ENCODE assay signal across 30 cellular contexts in the genomic region with DNA sequence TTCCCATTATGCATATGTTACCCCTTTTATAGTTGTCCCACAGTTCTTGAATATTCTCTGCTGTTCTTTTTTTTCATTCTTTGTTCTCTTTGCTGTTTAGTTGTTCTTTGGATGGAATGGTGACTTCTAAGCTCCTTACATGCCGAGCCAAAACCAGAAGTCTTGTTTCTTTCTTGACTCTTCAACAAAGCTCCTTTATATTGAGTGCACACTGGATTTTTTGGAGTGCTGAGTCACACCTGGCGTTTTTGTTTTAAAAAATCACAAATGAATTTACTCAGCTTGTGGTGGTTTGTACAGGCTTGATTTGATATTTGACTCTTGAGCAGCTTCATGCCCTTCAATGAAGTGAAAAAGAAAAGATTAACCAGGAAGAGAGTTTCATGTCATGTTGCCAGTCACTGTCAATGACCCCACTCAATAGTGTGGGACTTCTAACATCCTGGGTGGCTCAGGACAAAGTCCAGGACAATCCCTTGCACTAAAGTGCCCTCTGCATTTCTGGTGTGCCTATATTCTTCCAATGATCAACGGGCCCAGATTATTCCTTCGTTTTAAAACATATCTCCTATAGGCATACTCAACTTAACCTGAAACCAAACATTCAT.
DNase-seq lines count a peak whose midpoint lies in the region; ATAC-seq, FAIRE-seq and TF ChIP-seq lines count a peak whose summit lies in the region.
"Had no signal": no experiment of that assay in that cellular context is flagged by ENCODE, and none has a peak within 500 bp of the region (broad histone marks: within the 10 kb centered on the region; RNA-seq: fewer than 3 reads in every experiment).

No MANE protein-coding gene starts in this region.

- DNase-seq in H54 (ENCODE audit: insufficient read length, low spot score) (no peak), RWPE2 (ENCODE audit: low spot score) (no peak), osteoblast (ENCODE audit: insufficient read length, low spot score, missing footprints) (no peak), SKM-1 treated with dmso at 0.1 percent for 144 hours (lab: John Stamatoyannopoulos, UW; ENCODE audit: unreplicated experiment) (no peak), prostate gland (ENCODE audit: low spot score) (no peak), suprapubic skin (ENCODE audit: low spot score in 2 of 2) (no peak)
- DNase-seq: activated CD4-positive, alpha-beta T cell treated with anti-CD3 and anti-CD28 coated beads, Interleukin-2, amount 50 U/mL, for 1 hour; activated naive CD4-positive, alpha-beta T cell treated with Interleukin-2 at 50 U/mL for 16 hours; activated T-cell treated with anti-CD3 and anti-CD28 coated beads, Interleukin-2, amount 50 U/mL, for 72 hours; adrenal gland; brain microvascular endothelial cell; Caco-2; H9; left colon; mesenchymal stem cell; MV-4-11; NCI-H1436 treated with DMSO at 0.1 percent for 48 hours; psoas muscle; stimulated activated naive CD4-positive, alpha-beta T cell treated with Interleukin-2 at 50 U/mL for 16 hours; SW 1271; T-helper 9 cell; testis; WERI-Rb-1 had no signal

- TF ChIP-seq EP300 in suprapubic skin (IDR thresholded peaks at IDR 0.05), result no peak

- H2AFZ ChIP-seq in osteoblast (ENCODE audit: low read length), result peak overlapping the region; percentile 35

- ATAC-seq in RWPE2 (ENCODE audit: low read depth) (no peak), esophagus mucosa (peak; percentile 29), GM19351 (IDR thresholded peaks at IDR 0.05; ENCODE audit: unreplicated experiment) (no peak)
- ATAC-seq: activated T-cell treated with anti-CD3 and anti-CD28 coated beads, Interleukin-2, amount 50 U/mL, for 72 hours; GM12878; left colon; psoas muscle; Right ventricle myocardium inferior had no signal

- no peak for TF ChIP-seq POLR2A in H54 (IDR thresholded peaks at IDR 0.05; ENCODE audit: low read depth, low read length)
- TF ChIP-seq POLR2A in prostate gland (IDR thresholded peaks at IDR 0.05), result no peak
- TF ChIP-seq POLR2A in suprapubic skin (IDR thresholded peaks at IDR 0.05), result no peak

- TF ChIP-seq CTCF in RWPE2 (IDR thresholded peaks at IDR 0.05; ENCODE audit: poor library complexity, severe bottlenecking), result no peak
- TF ChIP-seq CTCF in osteoblast (IDR thresholded peaks at IDR 0.05; ENCODE audit: extremely low read depth, low read depth, low read length), result no peak
- no peak for TF ChIP-seq CTCF in prostate gland (IDR thresholded peaks at IDR 0.05)
- no peak for TF ChIP-seq CTCF in suprapubic skin (IDR thresholded peaks at IDR 0.05)

- H3K4me3 ChIP-seq in RWPE2 (ENCODE audit: severe bottlenecking) (no peak overlapping the region), osteoblast (ENCODE audit: insufficient read depth, low read length) (no peak overlapping the region), prostate gland (no peak overlapping the region), suprapubic skin (no peak overlapping the region)
- H3K4me3 ChIP-seq: adrenal gland, GM12878, psoas muscle, testis, vagina had no signal

- H3K4me1 ChIP-seq in RWPE2 (ENCODE audit: insufficient read depth, poor library complexity, severe bottlenecking), result peaks cover 26% of the 10 kb centered on the region
- H3K4me1 ChIP-seq in osteoblast (ENCODE audit: insufficient read depth, low read length), result peaks cover 16% of the 10 kb centered on the region
- H3K4me1 ChIP-seq in prostate gland (replicated peaks), result no peaks in the 10 kb centered on the region
- H3K4me1 ChIP-seq in suprapubic skin, result no peaks in the 10 kb centered on the region
- H3K4me1 ChIP-seq: adrenal gland, testis, vagina had no signal

- no peaks in the 10 kb centered on the region for H3K79me2 ChIP-seq in osteoblast (ENCODE audit: insufficient read depth, low read length)

- H4K20me1 ChIP-seq in osteoblast (ENCODE audit: insufficient read depth, low read length), result no peaks in the 10 kb centered on the region

- H3K9me3 ChIP-seq in RWPE2 (ENCODE audit: severe bottlenecking), result no peaks in the 10 kb centered on the region
- H3K9me3 ChIP-seq in osteoblast (ENCODE audit: low read depth, low read length), result no peaks in the 10 kb centered on the region
- H3K9me3 ChIP-seq in prostate gland, result no peaks in the 10 kb centered on the region
- no peaks in the 10 kb centered on the region for H3K9me3 ChIP-seq in suprapubic skin
- H3K9me3 ChIP-seq: adrenal gland, Caco-2, neutrophil, psoas muscle, testis, vagina had no signal

- H3K27me3 ChIP-seq in RWPE2 (ENCODE audit: insufficient read depth, poor library complexity, severe bottlenecking) (no peaks in the 10 kb centered on the region), osteoblast (ENCODE audit: insufficient read depth, low read length) (no peaks in the 10 kb centered on the region), prostate gland (replicated peaks; ENCODE audit: insufficient read depth) (no peaks in the 10 kb centered on the region), suprapubic skin (no peaks in the 10 kb centered on the region)
- H3K27me3 ChIP-seq: adrenal gland, brain microvascular endothelial cell, neutrophil, testis, vagina had no signal

- WGBS in prostate gland, result 69% methylated on average over 4 of the region's 4 CpGs
- 78% methylated on average over 4 of the region's 4 CpGs for WGBS in suprapubic skin

- H3K27ac ChIP-seq in RWPE2 (ENCODE audit: poor library complexity, severe bottlenecking), result peak overlapping the region; percentile 21
- no peak overlapping the region for H3K27ac ChIP-seq in osteoblast (ENCODE audit: low read depth, low read length)
- H3K27ac ChIP-seq in prostate gland, result no peak overlapping the region
- no peak overlapping the region for H3K27ac ChIP-seq in suprapubic skin
- H3K27ac ChIP-seq: adrenal gland, brain microvascular endothelial cell, C4-2B, neutrophil, psoas muscle, testis, vagina, WERI-Rb-1 had no signal

- no peaks in the 10 kb centered on the region for H3K36me3 ChIP-seq in RWPE2 (ENCODE audit: low read depth)
- no peaks in the 10 kb centered on the region for H3K36me3 ChIP-seq in osteoblast (ENCODE audit: insufficient read depth, low read length)
- no peaks in the 10 kb centered on the region for H3K36me3 ChIP-seq in prostate gland
- no peaks in the 10 kb centered on the region for H3K36me3 ChIP-seq in suprapubic skin
- H3K36me3 ChIP-seq: adrenal gland, brain microvascular endothelial cell, neutrophil, vagina, WERI-Rb-1 had no signal

- intact Hi-C loops in prostate gland (cut with DNase I), result loop anchor here (10.0 kb wide), 2 partner anchors 573 to 813 kb away; no protein-coding TSS in a partner anchor

- H3K4me2 ChIP-seq in osteoblast (ENCODE audit: insufficient read depth, low read length), result no peak overlapping the region

- peak; percentile 86 for FAIRE-seq in H54 (lab: Jason Lieb, UNC)
- FAIRE-seq: GM12878 had no signal
